In genomic region chr20:3064119-3064518, GRCh38 we compare ENCODE assay signal across 4 cellular contexts. TPM values are rescaled to one million over a fixed set of nuclear protein-coding genes. Genes with fewer than 3 reads are reported as not detected.
"Had no signal": no experiment of that assay in that cellular context is flagged by ENCODE, and none has a peak within 500 bp of the region (broad histone marks: within the 10 kb centered on the region; RNA-seq: fewer than 3 reads in every experiment).

No MANE protein-coding gene starts in this region.

RNA-seq across cellular contexts. Expression of gene OXT, which starts 7.3 kb away (rescaled TPM):
- total RNA-seq: LHCN-M2, M059J, MCF 10A, NCI-H460 had no signal

RNA-seq across cellular contexts. Expression of gene AVP, which starts 20.4 kb away (rescaled TPM):
- total RNA-seq: LHCN-M2, M059J, MCF 10A, NCI-H460 had no signal

RNA-seq across cellular contexts. Expression of gene GNRH2, which starts 20.7 kb away (rescaled TPM):
- total RNA-seq: LHCN-M2, M059J, NCI-H460 had no signal
